Comparison of ENCODE assay signal across 21 cellular contexts in the genomic region with DNA sequence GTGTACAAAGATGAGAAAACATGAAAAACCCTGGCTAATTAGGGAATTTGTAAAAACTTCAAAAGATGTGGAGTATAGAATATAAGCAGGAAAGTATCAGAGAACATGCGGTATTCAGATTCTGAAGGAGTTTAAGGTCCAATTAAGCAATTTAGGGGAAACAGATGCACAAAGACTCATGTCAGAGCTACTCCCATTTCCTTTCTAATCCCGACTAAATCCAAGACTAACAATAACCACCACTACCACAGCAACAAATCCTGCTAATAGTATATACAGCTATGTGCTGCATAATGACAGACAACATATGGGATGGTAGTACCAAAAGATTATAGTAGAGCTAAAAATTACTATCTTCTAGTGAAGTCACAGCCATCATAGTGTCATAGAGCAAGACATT.
"Had no signal": no experiment of that assay in that cellular context is flagged by ENCODE, and none has a peak within 500 bp of the region (broad histone marks: within the 10 kb centered on the region; RNA-seq: fewer than 3 reads in every experiment).

No MANE protein-coding gene starts in this region.

- H3K9me3 ChIP-seq: left lung, ovary, prostate gland, right atrium auricular region had no signal

- H3K4me1 ChIP-seq: left lung, prostate gland, right atrium auricular region, spleen had no signal

- H3K4me1 Mint-ChIP-seq: activated CD4-positive, alpha-beta T cell treated with anti-CD3 and anti-CD28 coated beads, Interleukin-2, amount 10 ng/mL, durations not matched to agents 7 days and 5 days; central memory CD8-positive, alpha-beta T cell; naive thymus-derived CD8-positive, alpha-beta T cell; T-cell had no signal

- ATAC-seq: activated CD8-positive, alpha-beta T cell treated with anti-CD3 and anti-CD28 coated beads, Interleukin-2, amount 10 ng/mL, durations not matched to agents 7 days and 5 days; activated naive CD4-positive, alpha-beta T cell treated with anti-CD3 and anti-CD28 coated beads, Interleukin-2, amount 50 U/mL, for 72 hours; foreskin keratinocyte; left lung; naive thymus-derived CD8-positive, alpha-beta T cell; T-cell had no signal

- H3K4me3 Mint-ChIP-seq: activated CD4-positive, alpha-beta T cell treated with anti-CD3 and anti-CD28 coated beads, Interleukin-2, amount 10 ng/mL, durations not matched to agents 7 days and 5 days; activated CD8-positive, alpha-beta T cell treated with anti-CD3 and anti-CD28 coated beads, Interleukin-2, amount 10 ng/mL, durations not matched to agents 7 days and 5 days; central memory CD8-positive, alpha-beta T cell; naive thymus-derived CD8-positive, alpha-beta T cell; T-cell; T-helper 2 cell treated with Interferon-gamma antibody and Interleukin-4, amounts not matched to agents 5 μg/mL and 100 μg/mL, for 36 hours had no signal

- H3K27me3 ChIP-seq: dorsolateral prefrontal cortex, foreskin keratinocyte, left lung, ovary, right atrium auricular region, spleen had no signal

- H3K27me3 Mint-ChIP-seq: activated CD4-positive, alpha-beta T cell treated with anti-CD3 and anti-CD28 coated beads, Interleukin-2, amount 10 ng/mL, durations not matched to agents 7 days and 5 days; central memory CD8-positive, alpha-beta T cell; naive thymus-derived CD8-positive, alpha-beta T cell; T-cell had no signal

- H3K27ac Mint-ChIP-seq: activated CD4-positive, alpha-beta T cell treated with anti-CD3 and anti-CD28 coated beads, Interleukin-2, amount 10 ng/mL, durations not matched to agents 7 days and 5 days; activated CD8-positive, alpha-beta T cell treated with anti-CD3 and anti-CD28 coated beads, Interleukin-2, amount 10 ng/mL, durations not matched to agents 7 days and 5 days; activated naive CD4-positive, alpha-beta T cell treated with anti-CD3 and anti-CD28 coated beads, Interleukin-2, amount 50 U/mL, for 72 hours; naive thymus-derived CD8-positive, alpha-beta T cell; T-cell; T-helper 2 cell treated with Interferon-gamma antibody and Interleukin-4, amounts not matched to agents 5 μg/mL and 100 μg/mL, for 36 hours had no signal

- H3K36me3 ChIP-seq: left lung, ovary, prostate gland, right atrium auricular region, spleen, WERI-Rb-1 had no signal

- H3K4me3 ChIP-seq: dorsolateral prefrontal cortex, left lung, ovary, prostate gland, right atrium auricular region, spleen had no signal

- H3K36me3 Mint-ChIP-seq: activated naive CD4-positive, alpha-beta T cell treated with anti-CD3 and anti-CD28 coated beads, Interleukin-2, amount 50 U/mL, for 72 hours; T-cell had no signal

- DNase-seq: activated CD4-positive, alpha-beta T cell treated with anti-CD3 and anti-CD28 coated beads, Interleukin-2, amount 10 ng/mL, durations not matched to agents 7 days and 5 days; activated CD4-positive, CD25-positive, alpha-beta regulatory T cell treated with anti-CD3 and anti-CD28 coated beads, Interleukin-2, amount 50 U/mL, for 72 hours; activated CD8-positive, alpha-beta T cell treated with anti-CD3 and anti-CD28 coated beads, Interleukin-2, amount 10 ng/mL, durations not matched to agents 7 days and 5 days; activated T-cell treated with anti-CD3 and anti-CD28 coated beads, Interleukin-2, amount 50 U/mL, for 1 hour; aorta; dorsolateral prefrontal cortex; foreskin keratinocyte; left lung; naive thymus-derived CD8-positive, alpha-beta T cell; ovary; spleen; stimulated activated CD4-positive, alpha-beta T cell treated with anti-CD3 and anti-CD28 coated beads, Interleukin-4, amount 100 ng/mL, for 1 hour; stimulated activated naive CD4-positive, alpha-beta T cell treated with Interleukin-2 at 50 U/mL for 16 hours; T-cell; WERI-Rb-1 had no signal

- FAIRE-seq: colon had no signal

- H3K27ac ChIP-seq: dorsolateral prefrontal cortex, foreskin keratinocyte, left lung, ovary, prostate gland, right atrium auricular region, spleen, WERI-Rb-1 had no signal
